11 cellular contexts compared by ENCODE assay signal in genomic region chr7:24967696-24968095, GRCh38. TPM values are rescaled to one million over a fixed set of nuclear protein-coding genes. Genes with fewer than 3 reads are reported as not detected.
A peak's percentile ranks its signal among the peaks of the same experiment; 100 is the strongest.
DNase-seq lines count a peak whose midpoint lies in the region; ATAC-seq and TF ChIP-seq lines count a peak whose summit lies in the region.
"Had no signal": no experiment of that assay in that cellular context is flagged by ENCODE, and none has a peak within 500 bp of the region (broad histone marks: within the 10 kb centered on the region; RNA-seq: fewer than 3 reads in every experiment).

No MANE protein-coding gene starts in this region.

- POLR2A ChIA-PET in GM10248 (lab: Yijun Ruan, JAX), result no interaction called here
- POLR2A ChIA-PET in activated CD4-positive, alpha-beta memory T cell treated with anti-CD3 and anti-CD28 coated beads for 36 hours (lab: Charles Lee), result interaction anchor here (3.3 kb wide), 1 partner anchor 11 kb away, joined by 22 read pairs; the partner anchor contains the start of gene OSBPL3
- POLR2A ChIA-PET in naive thymus-derived CD4-positive, alpha-beta T cell (lab: Charles Lee), result interaction anchor here (1.6 kb wide), 1 partner anchor 141 kb away, joined by 4 read pairs; no protein-coding TSS in a partner anchor

- H3K79me1 ChIP-seq in H9 (ENCODE audit: insufficient read depth, low read depth, low read length, poor library complexity, severe bottlenecking), result peaks cover 3% of the 10 kb centered on the region

- no peaks in the 10 kb centered on the region for H4K20me1 ChIP-seq in H9 (ENCODE audit: control insufficient read depth, insufficient read depth, insufficient read length)

- no peak overlapping the region for H3K4me2 ChIP-seq in H9 (ENCODE audit: insufficient read depth, insufficient read length, low read length)

- H3K14ac ChIP-seq in H9 (ENCODE audit: insufficient read depth, low read length), result no peak overlapping the region

- no peaks in the 10 kb centered on the region for H3K9me3 Mint-ChIP-seq in H9
- no peaks in the 10 kb centered on the region for H3K9me3 Mint-ChIP-seq in activated CD4-positive, alpha-beta memory T cell treated with anti-CD3 and anti-CD28 coated beads for 36 hours
- H3K9me3 Mint-ChIP-seq in naive thymus-derived CD4-positive, alpha-beta T cell, result no peaks in the 10 kb centered on the region

- no peaks in the 10 kb centered on the region for H3K36me3 ChIP-seq in naive thymus-derived CD4-positive, alpha-beta T cell (ENCODE audit: control insufficient read depth in 2 of 3, insufficient read depth in 3 of 3, low read length in 3 of 3)

- H2BK15ac ChIP-seq in H9 (ENCODE audit: low read depth, low read length), result no peak overlapping the region

- H3K27me3 ChIP-seq in H9 (ENCODE audit: insufficient read depth, low read length), result no peaks in the 10 kb centered on the region
- no peaks in the 10 kb centered on the region for H3K27me3 ChIP-seq in naive thymus-derived CD4-positive, alpha-beta T cell (ENCODE audit: control insufficient read depth in 2 of 2, insufficient read depth in 2 of 2, low read length in 2 of 2)

- WGBS in H9 (ENCODE audit: extremely low coverage, insufficient read length, low lambda C conversion rate), result no CpG with 5 or more reads among the region's 1 CpG

- no peak for TF ChIP-seq CTCF in GM10248 (IDR thresholded peaks at IDR 0.05; ENCODE audit: control extremely low read depth, extremely low read depth, low read depth, missing control alignments)
- TF ChIP-seq CTCF in H9 (conservative IDR thresholded peaks at IDR 0.05), result no peak

- H3T11ph ChIP-seq in H9 (ENCODE audit: low read length), result no peak overlapping the region

- H3K27ac ChIP-seq in H9 (ENCODE audit: insufficient read length, low read depth, low read length), result no peak overlapping the region
- H3K27ac ChIP-seq in naive thymus-derived CD4-positive, alpha-beta T cell (ENCODE audit: low read depth, low read length), result no peak overlapping the region
- H3K27ac ChIP-seq: coronary artery had no signal

- no peak overlapping the region for H3K56ac ChIP-seq in H9 (ENCODE audit: insufficient read length, low read depth, low read length)

- H3K4me1 Mint-ChIP-seq in H9, result peaks cover 31% of the 10 kb centered on the region in 2 experiments
- peaks cover 85% of the 10 kb centered on the region for H3K4me1 Mint-ChIP-seq in activated CD4-positive, alpha-beta memory T cell treated with anti-CD3 and anti-CD28 coated beads for 36 hours (ENCODE audit: low read depth)
- peaks cover 60 to 78% (median 66%) of the 10 kb centered on the region in 7 donors for H3K4me1 Mint-ChIP-seq in naive thymus-derived CD4-positive, alpha-beta T cell

- intact Hi-C loops in activated CD4-positive, alpha-beta memory T cell treated with anti-CD3 and anti-CD28 coated beads for 36 hours (cut with micrococcal nuclease), result loop anchor here (2.0 to 5.0 kb wide), 2 partner anchors 47 to 100 kb away; no protein-coding TSS in a partner anchor
- intact Hi-C loops in naive thymus-derived CD4-positive, alpha-beta T cell (cut with micrococcal nuclease), result loop anchor here in 1 of 2 donors (2.0 kb wide), 1 partner anchor 47 kb away; no protein-coding TSS in a partner anchor

- H4K5ac ChIP-seq in H9 (ENCODE audit: insufficient read length, low read depth, low read length), result no peak overlapping the region

- no peaks in the 10 kb centered on the region for H3K9me3 ChIP-seq in H9 (ENCODE audit: control insufficient read depth, low read depth, low read length)
- H3K9me3 ChIP-seq in naive thymus-derived CD4-positive, alpha-beta T cell (ENCODE audit: control insufficient read depth in 2 of 3, low read length in 3 of 3), result no peaks in the 10 kb centered on the region

- no peak overlapping the region for H3K4me3 ChIP-seq in naive thymus-derived CD4-positive, alpha-beta T cell (ENCODE audit: low read length)
- H3K4me3 ChIP-seq: coronary artery, lung had no signal

- DNase-seq in GM10248 (ENCODE audit: extremely low spot score), result peak; percentile 33
- DNase-seq in H9, result no peak
- DNase-seq in activated CD4-positive, alpha-beta memory T cell treated with anti-CD3 and anti-CD28 coated beads for 36 hours, result no peak
- DNase-seq in naive thymus-derived CD4-positive, alpha-beta T cell, result no peak
- no peak for DNase-seq in DMS114 treated with DMSO at 0.1 percent for 48 hours (lab: John Stamatoyannopoulos, UW; ENCODE audit: unreplicated experiment)
- no peak for DNase-seq in NCI-H524 (lab: John Stamatoyannopoulos, UW)
- no peak for DNase-seq in activated gamma-delta T cell treated with Interleukin-2 at 50 U/mL for 16 hours
- DNase-seq: NCI-H187, occipital lobe had no signal

- H3K23me2 ChIP-seq in H9 (ENCODE audit: insufficient read length, low read depth, low read length, poor library complexity, severe bottlenecking), result no peaks in the 10 kb centered on the region

- no peak overlapping the region for H2BK120ac ChIP-seq in H9 (ENCODE audit: low read depth, low read length, poor library complexity, severe bottlenecking)

- CTCF ChIA-PET in GM10248 (lab: Yijun Ruan, JAX), result interaction anchor here (0.7 to 7.5 kb wide), 8 partner anchors 8 to 155 kb away, joined by 3 to 69 read pairs (median 4); partner anchors contain the start of gene OSBPL3
- CTCF ChIA-PET in activated CD4-positive, alpha-beta memory T cell treated with anti-CD3 and anti-CD28 coated beads for 36 hours (lab: Charles Lee), result interaction anchor here (1.2 to 3.1 kb wide), 3 partner anchors 12 to 155 kb away, joined by 3 to 15 read pairs (median 9); partner anchors contain the start of gene OSBPL3
- CTCF ChIA-PET in naive thymus-derived CD4-positive, alpha-beta T cell (lab: Charles Lee), result no interaction called here

- no peak overlapping the region for H2AFZ ChIP-seq in H9 (ENCODE audit: low read length)

- no peak overlapping the region for H2BK5ac ChIP-seq in H9 (ENCODE audit: insufficient read length, low read length)

- H3K27ac Mint-ChIP-seq in H9, result peak overlapping the region in 2 of 3 experiments; percentile 4 to 30; a peak in 3 of 7 replicates
- H3K27ac Mint-ChIP-seq in activated CD4-positive, alpha-beta memory T cell treated with anti-CD3 and anti-CD28 coated beads for 36 hours, result peak overlapping the region; percentile 47
- peak overlapping the region in 8 of 9 donors; percentile 27 to 75 (median 57) for H3K27ac Mint-ChIP-seq in naive thymus-derived CD4-positive, alpha-beta T cell

- H3K79me2 ChIP-seq in H9 (ENCODE audit: insufficient read depth, low read length), result no peaks in the 10 kb centered on the region; the same call in 1 of the 2 replicates

- no peaks in the 10 kb centered on the region for H3K36me3 Mint-ChIP-seq in H9 (ENCODE audit: insufficient read depth in 1 of 3, low read depth in 3 of 3)
- H3K36me3 Mint-ChIP-seq in activated CD4-positive, alpha-beta memory T cell treated with anti-CD3 and anti-CD28 coated beads for 36 hours, result no peaks in the 10 kb centered on the region
- H3K36me3 Mint-ChIP-seq in naive thymus-derived CD4-positive, alpha-beta T cell, result peaks cover 0 to 13% (median 0%) of the 10 kb centered on the region in 5 donors

- no peak for ATAC-seq in naive thymus-derived CD4-positive, alpha-beta T cell

- H3K27me3 Mint-ChIP-seq in H9 (ENCODE audit: low read depth), result no peaks in the 10 kb centered on the region
- no peaks in the 10 kb centered on the region for H3K27me3 Mint-ChIP-seq in activated CD4-positive, alpha-beta memory T cell treated with anti-CD3 and anti-CD28 coated beads for 36 hours
- no peaks in the 10 kb centered on the region for H3K27me3 Mint-ChIP-seq in naive thymus-derived CD4-positive, alpha-beta T cell

- H3K9ac ChIP-seq in H9 (ENCODE audit: extremely low read depth, insufficient read length, low read length), result no peak overlapping the region

- H3K4me3 Mint-ChIP-seq in H9, result no peak overlapping the region
- no peak overlapping the region for H3K4me3 Mint-ChIP-seq in activated CD4-positive, alpha-beta memory T cell treated with anti-CD3 and anti-CD28 coated beads for 36 hours
- H3K4me3 Mint-ChIP-seq in naive thymus-derived CD4-positive, alpha-beta T cell, result peak overlapping the region in 1 of 10 donors; percentile 2

- no peak overlapping the region for H3K4ac ChIP-seq in H9 (ENCODE audit: low read depth, low read length)

- peaks cover 11% of the 10 kb centered on the region for H3K4me1 ChIP-seq in H9 (ENCODE audit: insufficient read depth, low read length)
- peaks cover 37 to 61% of the 10 kb centered on the region in 2 donors for H3K4me1 ChIP-seq in naive thymus-derived CD4-positive, alpha-beta T cell (ENCODE audit: control insufficient read depth in 2 of 2, insufficient read depth in 2 of 2, low read length in 2 of 2)

- H3K23ac ChIP-seq in H9 (ENCODE audit: insufficient read length, low read depth, low read length), result no peak overlapping the region

- no peak overlapping the region for H4K8ac ChIP-seq in H9 (replicated peaks; ENCODE audit: insufficient read length, low read depth, low read length)

- H2BK20ac ChIP-seq in H9 (ENCODE audit: low read depth, low read length, poor library complexity, severe bottlenecking), result no peak overlapping the region

- no peak overlapping the region for H2AK5ac ChIP-seq in H9 (ENCODE audit: insufficient read length, low read length)

- H4K91ac ChIP-seq in H9 (ENCODE audit: insufficient read length, low read depth, low read length), result no peak overlapping the region

- H2BK12ac ChIP-seq in H9 (ENCODE audit: insufficient read length, low read depth, low read length), result no peak overlapping the region

- H3K18ac ChIP-seq in H9 (ENCODE audit: insufficient read length, low read depth, low read length), result no peak overlapping the region

RNA-seq across cellular contexts. Expression of gene OSBPL3, which starts 12.3 kb away (rescaled TPM):
- 8.5 and 8.6 TPM in 2 replicates for total RNA-seq in H9 (2021)
- total RNA-seq in activated CD4-positive, alpha-beta memory T cell treated with anti-CD3 and anti-CD28 coated beads for 36 hours, result 10 to 100 TPM; 41.2 to 45.1 TPM
- 10 to 100 TPM; 17.1 to 75.7 (median 22.7) TPM for total RNA-seq in naive thymus-derived CD4-positive, alpha-beta T cell
- 1 to 10 TPM; 4.5 to 5.0 TPM for polyA plus RNA-seq in naive thymus-derived CD4-positive, alpha-beta T cell
